3 cellular contexts compared by ENCODE assay signal in the genomic region with DNA sequence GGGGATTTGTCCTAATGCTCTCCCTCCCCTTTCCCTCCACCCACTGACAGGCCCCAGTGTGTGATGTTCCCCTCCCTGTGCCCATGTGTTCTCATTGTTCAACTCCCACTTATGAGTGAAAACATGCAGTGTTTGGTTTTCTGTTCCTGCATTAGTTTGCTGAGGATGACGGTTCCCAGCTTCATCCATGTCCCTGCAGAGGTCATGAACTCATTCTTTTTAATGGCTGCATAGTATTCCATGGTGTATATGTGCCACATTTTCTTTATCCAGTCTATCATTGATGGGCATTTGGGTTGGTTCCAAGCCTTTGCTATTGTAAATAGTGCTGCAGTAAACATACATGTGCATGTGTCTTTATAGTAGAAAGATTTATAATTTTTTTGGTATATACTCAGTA. TPM values are rescaled to one million over a fixed set of nuclear protein-coding genes. Genes with fewer than 3 reads are reported as not detected.
"Had no signal": no experiment of that assay in that cellular context is flagged by ENCODE, and none has a peak within 500 bp of the region (broad histone marks: within the 10 kb centered on the region; RNA-seq: fewer than 3 reads in every experiment).

No MANE protein-coding gene starts in this region.

RNA-seq across cellular contexts. Expression of a gene that starts 26.9 kb away (rescaled TPM):
- total RNA-seq: PC-3, RPMI7951 had no signal
- polyA plus RNA-seq: SK-N-SH had no signal
